7 cellular contexts compared by ENCODE assay signal in genomic region chr9:34654317-34655083, GRCh38. TPM values are rescaled to one million over a fixed set of nuclear protein-coding genes. Genes with fewer than 3 reads are reported as not detected.
DNase-seq lines count a peak whose midpoint lies in the region; ATAC-seq, FAIRE-seq and TF ChIP-seq lines count a peak whose summit lies in the region.
"Had no signal": no experiment of that assay in that cellular context is flagged by ENCODE, and none has a peak within 500 bp of the region (broad histone marks: within the 10 kb centered on the region; RNA-seq: fewer than 3 reads in every experiment).

No MANE protein-coding gene starts in this region.

- TF ChIP-seq POLR2A in H1 (IDR thresholded peaks at IDR 0.05; ENCODE audit: control extremely low read depth in 1 of 2, low read depth in 2 of 2, low read length in 2 of 2) = 0 out of 3 replicates have a peak, but pooled peaks of 1 of the 2 experiments have one; percentile 14

- TF ChIP-seq EP300 in H1 (IDR thresholded peaks at IDR 0.05; ENCODE audit: borderline replicate concordance in 1 of 2, low read depth in 2 of 2, low read length in 2 of 2) = no peak

- no peak overlapping the region; a peak in 1 of 4 replicates for H3K4me2 ChIP-seq in H1 (ENCODE audit: insufficient read depth in 1 of 2, low read depth in 2 of 2, low read length in 2 of 2)

- POLR2A ChIA-PET in H1 (lab: Charles Lee; ENCODE audit: partially characterized antibody) = interaction anchor here (0.7 to 12.8 kb wide), 6 partner anchors 7 to 1078 kb away, joined by 3 to 127 read pairs (median 7); partner anchors contain the start of genes ARID3C, CCL27, CREB3 and SIGMAR1

- no peak overlapping the region for H2BK15ac ChIP-seq in H1 (ENCODE audit: low read length)

- H3K9ac ChIP-seq in H1 (replicated peaks in 1 of 4; ENCODE audit: extremely low read depth in 1 of 4, low read depth in 3 of 4, low read length in 3 of 4) = no peak overlapping the region

- DNase-seq in NCI-H1092 (lab: John Stamatoyannopoulos, UW) = peak; percentile 92
- no peak for DNase-seq in H1 (ENCODE audit: low read depth in 1 of 2, low spot score in 2 of 2)
- DNase-seq in pons (ENCODE audit: low spot score) = peak; percentile 68
- DNase-seq in SIG-M5 treated with dmso at 0.1 percent for 504 hours (lab: John Stamatoyannopoulos, UW; ENCODE audit: unreplicated experiment) = no peak
- no peak for DNase-seq in NCI-H1048 (lab: John Stamatoyannopoulos, UW)
- DNase-seq: activated CD4-positive, CD25-positive, alpha-beta regulatory T cell treated with anti-CD3 and anti-CD28 coated beads, Interleukin-2, amount 50 U/mL, for 72 hours had no signal

- no peak overlapping the region for H4K5ac ChIP-seq in H1 (ENCODE audit: insufficient read length, low read depth, low read length)

- no peak for TF ChIP-seq CTCF in H1 (IDR thresholded peaks at IDR 0.05; ENCODE audit: control extremely low read depth in 1 of 3, insufficient read depth in 1 of 3, low read depth in 1 of 3, low read length in 3 of 3)

- H3K23me2 ChIP-seq in H1 (ENCODE audit: low read depth, low read length) = peaks cover 4% of the 10 kb centered on the region

- H3K56ac ChIP-seq in H1 (replicated peaks; ENCODE audit: insufficient read length, low read depth, low read length) = no peak overlapping the region

- no peak overlapping the region for H3K4me3 ChIP-seq in H1 (ENCODE audit: extremely low read depth in 1 of 4, insufficient read depth in 2 of 4, low read depth in 3 of 4, low read length in 4 of 4)

- H3K14ac ChIP-seq in H1 (ENCODE audit: insufficient read length) = no peak overlapping the region

- no peak overlapping the region for H3K27ac ChIP-seq in H1 (ENCODE audit: low read depth, low read length)

- no peaks in the 10 kb centered on the region for H3K9me3 ChIP-seq in H1 (ENCODE audit: insufficient read depth in 2 of 2, low read depth in 1 of 2, low read length in 1 of 2)

- H3K18ac ChIP-seq in H1 (ENCODE audit: extremely low read depth, low read length) = no peak overlapping the region

- H2BK5ac ChIP-seq in H1 (ENCODE audit: low read depth, low read length) = no peak overlapping the region

- no peak for TF ChIP-seq RAD21 in H1 (IDR thresholded peaks at IDR 0.05 in 1 of 2, conservative IDR thresholded peaks at IDR 0.05 in 1 of 2; ENCODE audit: low read depth in 2 of 2, low read length in 2 of 2)

- no peak overlapping the region for H2BK20ac ChIP-seq in H1 (ENCODE audit: low read length)

- no peak for ATAC-seq in HG02852 (IDR thresholded peaks at IDR 0.05; ENCODE audit: unreplicated experiment)

- H3K23ac ChIP-seq in H1 (ENCODE audit: insufficient read length) = no peak overlapping the region

- no peaks in the 10 kb centered on the region; a peak in 1 of 7 replicates for H3K27me3 ChIP-seq in H1 (replicated peaks in 1 of 4; ENCODE audit: control insufficient read depth in 3 of 4, extremely low read depth in 1 of 4, insufficient read depth in 3 of 4, low read length in 3 of 4)

- FAIRE-seq in H1 (lab: Jason Lieb, UNC) = no peak

- no peaks in the 10 kb centered on the region for H3K79me2 ChIP-seq in H1 (ENCODE audit: control insufficient read depth in 1 of 2, insufficient read depth in 2 of 2, low read length in 2 of 2)

- peaks cover 5 to 22% (median 10%) of the 10 kb centered on the region in 4 experiments; a peak in 6 of 7 replicates for H3K4me1 ChIP-seq in H1 (replicated peaks in 1 of 4; ENCODE audit: control insufficient read depth in 3 of 4, insufficient read depth in 4 of 4, low read length in 3 of 4)

- H4K8ac ChIP-seq in H1 (ENCODE audit: extremely low read depth, insufficient read depth, low read length) = no peak overlapping the region

- no peak overlapping the region for H2BK120ac ChIP-seq in H1 (replicated peaks; ENCODE audit: low read depth, low read length)

- 78% methylated on average over 11 of the region's 12 CpGs; no CpG with 5 or more reads in 1 of the 2 experiments for WGBS in H1 (ENCODE audit: extremely low coverage in 1 of 2, insufficient coverage in 1 of 2, insufficient read length in 1 of 2, insufficient replicate concordance in 2 of 2, low coverage in 1 of 2, low lambda C conversion rate in 2 of 2, missing lambda C conversion rate in 1 of 2), 2 experiments

- H4K91ac ChIP-seq in H1 (replicated peaks; ENCODE audit: insufficient read length, low read length) = no peak overlapping the region

- H3K79me1 ChIP-seq in H1 (ENCODE audit: low read depth, low read length) = no peaks in the 10 kb centered on the region

- CTCF ChIA-PET in H1 (lab: Charles Lee; ENCODE audit: partially characterized antibody) = interaction anchor here (1.6 to 15.2 kb wide), 2 partner anchors 13 to 21 kb away, joined by 5 to 277 read pairs; partner anchors contain the start of genes GALT and SIGMAR1

- no peak overlapping the region for H2AFZ ChIP-seq in H1 (ENCODE audit: low read length)

- peak overlapping the region; percentile 39; the same call in 1 of the 2 replicates for H2BK12ac ChIP-seq in H1 (ENCODE audit: low read depth, low read length)

- peaks cover 1 to 6% (median 2%) of the 10 kb centered on the region in 4 experiments; a peak in 6 of 8 replicates for H3K36me3 ChIP-seq in H1 (ENCODE audit: control insufficient read depth in 2 of 4, insufficient read depth in 4 of 4, low read length in 3 of 4)

- no peak overlapping the region for H2AK5ac ChIP-seq in H1 (ENCODE audit: low read depth, low read length)

- H3K4ac ChIP-seq in H1 (replicated peaks; ENCODE audit: insufficient read length, low read depth, low read length) = peak overlapping the region; percentile 32

- H4K20me1 ChIP-seq in H1 (replicated peaks in 1 of 2; ENCODE audit: control insufficient read depth in 1 of 2, insufficient read depth in 2 of 2, low read length in 2 of 2) = peaks cover 0 to 4% of the 10 kb centered on the region in 2 experiments

TF ChIP-seq in H1, 55 proteins besides CTCF, POLR2A, EP300 and RAD21 (continues in another document):
- no peak for TF ChIP-seq YY1 (IDR thresholded peaks at IDR 0.05; ENCODE audit: low read depth, low read length)
- no peak for TF ChIP-seq HDAC6 (IDR thresholded peaks at IDR 0.05; ENCODE audit: low read depth, low read length)
- no peak for TF ChIP-seq TCF12 (IDR thresholded peaks at IDR 0.05; ENCODE audit: low read depth, low read length)
- TF ChIP-seq POU5F1 (IDR thresholded peaks at IDR 0.05; ENCODE audit: low read depth, low read length) = no peak
- no peak for TF ChIP-seq SRF (IDR thresholded peaks at IDR 0.05; ENCODE audit: low read depth, low read length)
- no peak for TF ChIP-seq NANOG (IDR thresholded peaks at IDR 0.05; ENCODE audit: insufficient read depth, low read depth, low read length, poor library complexity, severe bottlenecking)

RNA-seq across cellular contexts. Expression of gene IL11RA, which starts 2.5 kb away (rescaled TPM):
- total RNA-seq in H1 (2021; fragmentation: NEBNext Ultra II Directional; extraction: Animal tissue kit (Norgen Biotek cat#: 25700)) = 5.1 and 5.5 TPM in 2 replicates
- 9.1 and 10.5 TPM in 2 replicates for polyA plus RNA-seq in H1 (2011; rRNA removed)
- 8.9 TPM for polyA plus RNA-seq in H1 (2011; cell fraction: cytosol; rRNA removed)
- 43.0 TPM for polyA plus RNA-seq in H1 (2011; cell fraction: nucleus; rRNA removed)
- 6.4 to 10.1 TPM (median 8.2 TPM) in 4 replicates for polyA plus RNA-seq in H1 (2012, experiment 1 of 2)
- 2.6 TPM for polyA plus RNA-seq in H1 (2012, experiment 2 of 2)
- polyA plus RNA-seq in H1 (2013, experiment 1 of 2) = 3.8 TPM
- 3.9 TPM for polyA plus RNA-seq in H1 (2013, experiment 2 of 2)
- polyA minus RNA-seq in H1 (2011; rRNA and poly(A)+ RNA removed) = 2.6 and 3.1 TPM in 2 replicates
- polyA minus RNA-seq in H1 (2011; cell fraction: cytosol; rRNA and poly(A)+ RNA removed) = 3.6 TPM
- 12.8 TPM for polyA minus RNA-seq in H1 (2011; cell fraction: nucleus; rRNA and poly(A)+ RNA removed)

RNA-seq across cellular contexts. Expression of gene CCL27, which starts 8.0 kb away (rescaled TPM):
- total RNA-seq in H1 (2021; fragmentation: NEBNext Ultra II Directional; extraction: Animal tissue kit (Norgen Biotek cat#: 25700)) = not detected in 2 replicates
- 0.28 and 0.42 TPM in 2 replicates for polyA plus RNA-seq in H1 (2011; rRNA removed)
- 0.35 TPM for polyA plus RNA-seq in H1 (2011; cell fraction: cytosol; rRNA removed)
- 0.33 TPM for polyA plus RNA-seq in H1 (2011; cell fraction: nucleus; rRNA removed)
- polyA plus RNA-seq in H1 (2012, experiment 1 of 2) = 0.29 to 0.83 TPM (median 0.34 TPM) in 3 of 4 replicates, not detected in the other
- polyA plus RNA-seq in H1 (2012, experiment 2 of 2) = 0.37 TPM
- polyA plus RNA-seq in H1 (2013, experiment 1 of 2) = 0.20 TPM
- polyA plus RNA-seq in H1 (2013, experiment 2 of 2) = 0.31 TPM
- not detected in 2 replicates for polyA minus RNA-seq in H1 (2011; rRNA and poly(A)+ RNA removed)
- polyA minus RNA-seq in H1 (2011; cell fraction: cytosol; rRNA and poly(A)+ RNA removed) = not detected
- polyA minus RNA-seq in H1 (2011; cell fraction: nucleus; rRNA and poly(A)+ RNA removed) = not detected

RNA-seq across cellular contexts. Expression of gene GALT, which starts 8.0 kb away (rescaled TPM):
- 21.1 and 21.9 TPM in 2 replicates for total RNA-seq in H1 (2021; fragmentation: NEBNext Ultra II Directional; extraction: Animal tissue kit (Norgen Biotek cat#: 25700))
- polyA plus RNA-seq in H1 (2011; rRNA removed) = 50.4 and 50.6 TPM in 2 replicates
- polyA plus RNA-seq in H1 (2011; cell fraction: cytosol; rRNA removed) = 36.6 TPM
- 207 TPM for polyA plus RNA-seq in H1 (2011; cell fraction: nucleus; rRNA removed)
- polyA plus RNA-seq in H1 (2012, experiment 1 of 2) = 24.2 to 37.4 TPM (median 30.3 TPM) in 4 replicates
- polyA plus RNA-seq in H1 (2012, experiment 2 of 2) = 24.6 TPM
- 19.9 TPM for polyA plus RNA-seq in H1 (2013, experiment 1 of 2)
- polyA plus RNA-seq in H1 (2013, experiment 2 of 2) = 19.2 TPM
- 25.3 and 28.2 TPM in 2 replicates for polyA minus RNA-seq in H1 (2011; rRNA and poly(A)+ RNA removed)
- polyA minus RNA-seq in H1 (2011; cell fraction: cytosol; rRNA and poly(A)+ RNA removed) = 8.4 TPM
- 73.8 TPM for polyA minus RNA-seq in H1 (2011; cell fraction: nucleus; rRNA and poly(A)+ RNA removed)

RNA-seq across cellular contexts. Expression of gene SIGMAR1, which starts 16.9 kb away (rescaled TPM):
- 84.2 and 86.8 TPM in 2 replicates for total RNA-seq in H1 (2021; fragmentation: NEBNext Ultra II Directional; extraction: Animal tissue kit (Norgen Biotek cat#: 25700))
- 134 and 169 TPM in 2 replicates for polyA plus RNA-seq in H1 (2011; rRNA removed)
- polyA plus RNA-seq in H1 (2011; cell fraction: cytosol; rRNA removed) = 106 TPM
- polyA plus RNA-seq in H1 (2011; cell fraction: nucleus; rRNA removed) = 96.3 TPM
- polyA plus RNA-seq in H1 (2012, experiment 1 of 2) = 93.0 to 157 TPM (median 138 TPM) in 4 replicates
- polyA plus RNA-seq in H1 (2012, experiment 2 of 2) = 125 TPM
- 118 TPM for polyA plus RNA-seq in H1 (2013, experiment 1 of 2)
- 156 TPM for polyA plus RNA-seq in H1 (2013, experiment 2 of 2)
- 76.9 and 81.2 TPM in 2 replicates for polyA minus RNA-seq in H1 (2011; rRNA and poly(A)+ RNA removed)
- polyA minus RNA-seq in H1 (2011; cell fraction: cytosol; rRNA and poly(A)+ RNA removed) = 57.5 TPM
- polyA minus RNA-seq in H1 (2011; cell fraction: nucleus; rRNA and poly(A)+ RNA removed) = 59.4 TPM

RNA-seq across cellular contexts. Expression of gene ARID3C, which starts 25.6 kb away (rescaled TPM):
- not detected in 2 replicates for total RNA-seq in H1 (2021; fragmentation: NEBNext Ultra II Directional; extraction: Animal tissue kit (Norgen Biotek cat#: 25700))
- polyA plus RNA-seq in H1 (2011; rRNA removed) = 0.08 and 0.25 TPM in 2 replicates
- polyA plus RNA-seq in H1 (2011; cell fraction: cytosol; rRNA removed) = 0.12 TPM
- 0.33 TPM for polyA plus RNA-seq in H1 (2011; cell fraction: nucleus; rRNA removed)
- polyA plus RNA-seq in H1 (2012, experiment 1 of 2) = 0.11 to 0.29 TPM in 2 of 4 replicates, not detected in the others
- not detected for polyA plus RNA-seq in H1 (2012, experiment 2 of 2)
- polyA plus RNA-seq in H1 (2013, experiment 1 of 2) = 0.04 TPM
- 0.04 TPM for polyA plus RNA-seq in H1 (2013, experiment 2 of 2)
- polyA minus RNA-seq in H1 (2011; rRNA and poly(A)+ RNA removed) = not detected in 2 replicates
- polyA minus RNA-seq in H1 (2011; cell fraction: cytosol; rRNA and poly(A)+ RNA removed) = not detected
- polyA minus RNA-seq in H1 (2011; cell fraction: nucleus; rRNA and poly(A)+ RNA removed) = not detected

Comparison
In these comparisons a context has a peak if more than half of its experiments do, and no peak if none do; other contexts are left out.
1. DNase-seq: peak in NCI-H1092 (single experiment) and pons (single experiment); none in H1 (0 of 2), SIG-M5 treated with dmso at 0.1 percent for 504 hours (single experiment) and NCI-H1048 (single experiment).